In genomic region chr15:55954862-55955605, GRCh38 we compare ENCODE assay signal across 21 cellular contexts.
"Had no signal": no experiment of that assay in that cellular context is flagged by ENCODE, and none has a peak within 500 bp of the region (broad histone marks: within the 10 kb centered on the region; RNA-seq: fewer than 3 reads in every experiment).

No MANE protein-coding gene starts in this region.

- H3K4me1 ChIP-seq: esophagus squamous epithelium, neural progenitor cell, parathyroid adenoma, right atrium auricular region, thyroid gland had no signal

- H3K4me2 ChIP-seq: neural progenitor cell had no signal

- H3K9me3 ChIP-seq: esophagus squamous epithelium, right atrium auricular region, stomach, thyroid gland had no signal

- FAIRE-seq: endometrium, frontal cortex, keratinocyte, urothelium cell line had no signal

- DNase-seq: cortex of kidney; effector memory CD8-positive, alpha-beta T cell; erythroblast; esophagus squamous epithelium; mesenchymal stem cell; naive thymus-derived CD4-positive, alpha-beta T cell; stimulated activated CD4-positive, alpha-beta T cell treated with anti-CD3 and anti-CD28 coated beads, Interleukin-2, amount 100 ng/mL, for 24 hours; stimulated activated CD4-positive, alpha-beta T cell treated with anti-CD3 and anti-CD28 coated beads, Interleukin-4, amount 100 ng/mL, for 24 hours; stimulated activated naive CD4-positive, alpha-beta T cell treated with Interleukin-2 at 50 U/mL for 16 hours; stomach; thyroid gland had no signal

- H3K36me3 ChIP-seq: neural progenitor cell, right atrium auricular region, thyroid gland had no signal

- H3K4me3 ChIP-seq: esophagus squamous epithelium, neural progenitor cell, right atrium auricular region, stomach, thyroid gland had no signal

- H3K27ac ChIP-seq: esophagus squamous epithelium, neural progenitor cell, parathyroid adenoma, right atrium auricular region, stomach, thyroid gland had no signal

- H2AFZ ChIP-seq: neural progenitor cell, parathyroid adenoma had no signal

- ATAC-seq: effector memory CD8-positive, alpha-beta T cell; left lobe of liver; naive thymus-derived CD4-positive, alpha-beta T cell; sciatic nerve; stimulated activated effector memory CD8-positive, alpha-beta T cell treated with anti-CD3 and anti-CD28 coated beads, Interleukin-12 subunit alpha, Interleukin-12 subunit beta, amount 100 ng/mL, for 72 hours had no signal

- H3K9ac ChIP-seq: neural progenitor cell, parathyroid adenoma had no signal

- H3K27me3 ChIP-seq: esophagus squamous epithelium, neural progenitor cell, right atrium auricular region, stomach, thyroid gland had no signal

- H3K79me2 ChIP-seq: parathyroid adenoma had no signal
